21 cellular contexts compared by ENCODE assay signal in the genomic region with DNA sequence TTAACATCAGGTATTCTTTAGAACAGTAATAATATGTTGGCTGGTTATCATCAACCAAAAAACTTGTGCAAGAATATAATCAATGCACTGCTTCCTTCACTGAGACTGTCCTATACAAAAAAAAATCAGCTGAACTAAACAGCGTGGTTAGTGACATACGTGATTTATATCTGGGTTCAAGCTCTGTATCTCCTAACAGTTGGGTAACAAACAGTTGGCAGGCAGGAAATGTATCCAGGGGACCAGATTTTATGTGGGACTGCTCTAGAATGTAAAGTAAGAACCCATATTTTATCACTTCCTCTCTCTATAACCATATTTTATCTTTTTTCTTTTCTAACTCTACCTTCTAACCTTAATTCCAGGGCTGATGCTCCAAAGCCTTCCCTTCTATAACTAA.
"Had no signal": no experiment of that assay in that cellular context is flagged by ENCODE, and none has a peak within 500 bp of the region (broad histone marks: within the 10 kb centered on the region; RNA-seq: fewer than 3 reads in every experiment).

No MANE protein-coding gene starts in this region.

- H3K4me3 ChIP-seq: left ventricle myocardium inferior, neural progenitor cell, sigmoid colon, spleen, thyroid gland, upper lobe of right lung had no signal

- H3K27ac ChIP-seq: left ventricle myocardium inferior, neural progenitor cell, sigmoid colon, spleen, thyroid gland, upper lobe of right lung had no signal

- H3K4me2 ChIP-seq: neural progenitor cell had no signal

- DNase-seq: activated CD4-positive, alpha-beta T cell treated with anti-CD3 and anti-CD28 coated beads for 1 hour; activated CD4-positive, alpha-beta T cell treated with anti-CD3 and anti-CD28 coated beads, Interleukin-2, amount 50 U/mL, for 1 hour; activated CD8-positive, alpha-beta T cell treated with anti-CD3 and anti-CD28 coated beads, Interleukin-2, amount 10 ng/mL, durations not matched to agents 7 days and 5 days; activated gamma-delta T cell; central memory CD4-positive, alpha-beta T cell; dermis blood vessel endothelial cell; effector memory CD8-positive, alpha-beta T cell; hypothalamus; left ventricle myocardium inferior; naive thymus-derived CD8-positive, alpha-beta T cell; sigmoid colon; spleen; stimulated activated CD4-positive, alpha-beta T cell treated with anti-CD3 and anti-CD28 coated beads, Interleukin-4, amount 100 ng/mL, for 24 hours; stimulated activated naive CD4-positive, alpha-beta T cell treated with Interleukin-2 at 50 U/mL for 16 hours; thyroid gland; upper lobe of right lung had no signal

- H3K27me3 ChIP-seq: neural progenitor cell, sigmoid colon, spleen, thyroid gland, upper lobe of right lung had no signal

- FAIRE-seq: astrocyte, endothelial cell of umbilical vein had no signal

- H3K4me1 ChIP-seq: thyroid gland had no signal

- H2AFZ ChIP-seq: neural progenitor cell had no signal

- ATAC-seq: activated CD8-positive, alpha-beta T cell treated with anti-CD3 and anti-CD28 coated beads, Interleukin-2, amount 10 ng/mL, durations not matched to agents 7 days and 5 days; activated naive CD4-positive, alpha-beta T cell treated with anti-CD3 and anti-CD28 coated beads, Interleukin-2, amount 50 U/mL, for 72 hours; effector memory CD8-positive, alpha-beta T cell; esophagus mucosa; upper lobe of right lung had no signal

- H3K9me3 ChIP-seq: left ventricle myocardium inferior, sigmoid colon, spleen, thyroid gland, upper lobe of right lung had no signal
